ENCODE assay signal across 15 cellular contexts in the genomic region with DNA sequence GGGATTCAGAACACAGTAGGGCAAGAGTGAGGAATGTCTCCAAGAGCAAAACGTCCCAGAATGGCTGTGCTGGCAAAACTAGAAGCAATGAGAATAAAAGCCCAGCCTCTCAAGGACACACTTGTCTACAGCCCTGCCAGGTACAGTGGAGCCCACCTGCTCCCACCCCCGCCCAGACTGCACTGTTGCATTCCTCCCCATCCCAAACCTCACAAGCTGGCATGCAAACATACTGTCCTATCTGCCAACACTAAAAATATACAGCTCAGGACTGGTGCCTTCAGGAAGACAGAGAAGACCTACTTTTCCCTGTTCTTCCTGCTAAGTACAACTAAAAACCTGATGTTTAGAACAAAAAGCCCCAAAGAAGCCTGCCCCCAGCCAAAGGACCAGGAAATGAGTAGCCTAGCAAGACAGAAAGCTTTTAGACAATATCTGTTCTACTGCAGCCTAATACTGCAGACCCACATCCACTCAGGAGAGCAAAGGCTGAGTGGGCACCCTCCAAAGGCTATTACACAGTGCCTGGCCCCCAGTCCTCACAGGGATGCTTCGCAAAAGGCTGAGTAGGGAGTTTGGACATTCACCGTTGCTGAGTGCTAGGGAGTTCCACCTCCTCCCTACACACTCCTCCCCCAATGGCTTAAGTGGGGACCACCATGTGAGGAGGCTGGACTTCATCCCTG. TPM values are rescaled to one million over a fixed set of nuclear protein-coding genes. Genes with fewer than 3 reads are reported as not detected.
DNase-seq lines count a peak whose midpoint lies in the region; ATAC-seq and TF ChIP-seq lines count a peak whose summit lies in the region.
"Had no signal": no experiment of that assay in that cellular context is flagged by ENCODE, and none has a peak within 500 bp of the region (broad histone marks: within the 10 kb centered on the region; RNA-seq: fewer than 3 reads in every experiment).

No MANE protein-coding gene starts in this region.

- H3K27ac ChIP-seq in heart left ventricle (no peak overlapping the region), dorsolateral prefrontal cortex (peak overlapping the region in 16 of 59 donors; percentile 2 to 51 (median 21))
- H3K27ac ChIP-seq: parathyroid adenoma, vagina had no signal

- no peak overlapping the region for H3K4me3 ChIP-seq in heart left ventricle
- no peak overlapping the region for H3K4me3 ChIP-seq in dorsolateral prefrontal cortex
- H3K4me3 ChIP-seq: vagina had no signal

- TF ChIP-seq CTCF in heart left ventricle (IDR thresholded peaks at IDR 0.05) (no peak), dorsolateral prefrontal cortex (IDR thresholded peaks at IDR 0.05 in 54 of 56, conservative IDR thresholded peaks at IDR 0.05 in 2 of 56; ENCODE audit: low read depth in 1 of 56, partially characterized antibody in 56 of 56) (no peak)

- 60 to 71% (median 65%) methylated on average over 4 of the region's 4 CpGs for WGBS in heart left ventricle, 4 donors

- H3K27me3 ChIP-seq in heart left ventricle (no peaks in the 10 kb centered on the region), dorsolateral prefrontal cortex (peaks cover 0 to 10% (median 0%) of the 10 kb centered on the region in 45 donors)
- H3K27me3 ChIP-seq: vagina had no signal

- ATAC-seq in GM18498 (IDR thresholded peaks at IDR 0.05; ENCODE audit: unreplicated experiment) (peak; percentile 11), GM18907 (IDR thresholded peaks at IDR 0.05; ENCODE audit: unreplicated experiment) (peak; percentile 14), HG03432 (IDR thresholded peaks at IDR 0.05; ENCODE audit: unreplicated experiment) (peak; percentile 17), heart left ventricle (peak; percentile 41 to 64 (median 57))

- H3K9me3 ChIP-seq in heart left ventricle, result peaks cover 0 to 5% (median 1%) of the 10 kb centered on the region in 12 donors
- H3K9me3 ChIP-seq: vagina had no signal

- H3K4me1 ChIP-seq in heart left ventricle, result peaks cover 0 to 8% (median 0%) of the 10 kb centered on the region in 12 donors
- H3K4me1 ChIP-seq: parathyroid adenoma, vagina had no signal

- TF ChIP-seq POLR2A in heart left ventricle (IDR thresholded peaks at IDR 0.05), result no peak

- no peaks in the 10 kb centered on the region for H3K36me3 ChIP-seq in heart left ventricle
- H3K36me3 ChIP-seq: vagina had no signal

- DNase-seq in heart left ventricle (no peak), globus pallidus (ENCODE audit: low spot score) (no peak), AG08396 (ENCODE audit: low spot score) (no peak), SHP77 treated with DMSO at 0.1 percent for 48 hours (lab: John Stamatoyannopoulos, UW) (no peak), dorsolateral prefrontal cortex (no peak)
- DNase-seq: activated effector memory CD4-positive, alpha-beta T cell treated with Interleukin-2 at 50 U/mL for 16 hours; NCI-H2081 treated with DMSO at 0.1 percent for 48 hours had no signal

- intact Hi-C loops in heart left ventricle (cut with DNase I), result loop anchor here in 6 of 10 donors (1.0 to 10.0 kb wide), 4 partner anchors 37 to 61 kb away; no protein-coding TSS in a partner anchor
- intact Hi-C loops in dorsolateral prefrontal cortex (cut with DNase I), result no loop called here

RNA-seq across cellular contexts. Expression of gene OCA2, which starts 13.5 kb away (rescaled TPM):
- total RNA-seq in heart left ventricle (under 1 TPM in 2 of 9 donors, not detected in 7; 0.07 to 0.10 TPM), dorsolateral prefrontal cortex (10 to 100 TPM in 1 of 120 experiments, 1 to 10 TPM in 119; 2.0 to 12.0 (median 6.1) TPM)
- polyA plus RNA-seq in heart left ventricle, result under 1 TPM in 1 of 2 donors, not detected in 1; 0.04 TPM
- total RNA-seq: lung microvascular endothelial cell; myocyte; T-helper 2 cell treated with Interferon-gamma antibody and Interleukin-4, amounts not matched to agents 100 ng/mL and 5 ng/mL, for 36 hours had no signal

Comparison
In these comparisons a context has a peak if more than half of its experiments do, and no peak if none do; other contexts are left out.
1. intact Hi-C loops: an anchor here in heart left ventricle (1.0 to 10.0 kb wide); none called in dorsolateral prefrontal cortex.